In genomic region chr5:35248843-35249780, GRCh38 we compare ENCODE assay signal across 10 cellular contexts. TPM values are rescaled to one million over a fixed set of nuclear protein-coding genes. Genes with fewer than 3 reads are reported as not detected.
DNase-seq lines count a peak whose midpoint lies in the region; TF ChIP-seq lines count a peak whose summit lies in the region.
"Had no signal": no experiment of that assay in that cellular context is flagged by ENCODE, and none has a peak within 500 bp of the region (broad histone marks: within the 10 kb centered on the region; RNA-seq: fewer than 3 reads in every experiment).

No MANE protein-coding gene starts in this region.

- H3K4me3 ChIP-seq in subcutaneous abdominal adipose tissue (ENCODE audit: low read depth in 1 of 5, low read length in 5 of 5) (peak overlapping the region in 3 of 5 donors; percentile 2 to 26 (median 25)), transverse colon (no peak overlapping the region)
- H3K4me3 ChIP-seq: PC-9, skin epidermis had no signal

- H3K79me1 ChIP-seq in H9 (ENCODE audit: insufficient read depth, low read depth, low read length, poor library complexity, severe bottlenecking): no peaks in the 10 kb centered on the region

- H3K4me1 Mint-ChIP-seq in H9: peaks cover 24 to 30% of the 10 kb centered on the region in 2 experiments

- in situ Hi-C loops in SK-MEL-5 (cut with HindIII; ENCODE audit: low pct_unique_long_range_greater_than_20kb, low sequenced_read_pairs): no loop called here
- in situ Hi-C loops in transverse colon (cut with MboI; ENCODE audit: low pct_ligation_motif_present in 1 of 4, low pct_unique_long_range_greater_than_20kb in 1 of 4, low sequenced_read_pairs in 3 of 4): no loop called here

- no peak overlapping the region for H3T11ph ChIP-seq in H9 (ENCODE audit: low read length)

- H3K23me2 ChIP-seq in H9 (ENCODE audit: insufficient read length, low read depth, low read length, poor library complexity, severe bottlenecking): no peaks in the 10 kb centered on the region

- H4K8ac ChIP-seq in H9 (replicated peaks; ENCODE audit: insufficient read length, low read depth, low read length): no peak overlapping the region

- H3K4me3 Mint-ChIP-seq in H9: no peak overlapping the region

- no peak overlapping the region for H2BK120ac ChIP-seq in H9 (ENCODE audit: low read depth, low read length, poor library complexity, severe bottlenecking)

- H3K27ac Mint-ChIP-seq in H9: peak overlapping the region in 2 of 3 experiments; percentile 34 to 36; a peak in 1 of 7 replicates

- no peak overlapping the region for H2BK20ac ChIP-seq in H9 (ENCODE audit: low read depth, low read length, poor library complexity, severe bottlenecking)

- H4K20me1 ChIP-seq in H9 (ENCODE audit: control insufficient read depth, insufficient read depth, insufficient read length): no peaks in the 10 kb centered on the region

- H2BK12ac ChIP-seq in H9 (ENCODE audit: insufficient read length, low read depth, low read length): no peak overlapping the region

- no peak overlapping the region for H4K91ac ChIP-seq in H9 (ENCODE audit: insufficient read length, low read depth, low read length)

- H3K9ac ChIP-seq in H9 (ENCODE audit: extremely low read depth, insufficient read length, low read length): no peak overlapping the region
- H3K9ac ChIP-seq in subcutaneous abdominal adipose tissue (ENCODE audit: low read length in 5 of 5): no peak overlapping the region

- no peak overlapping the region for H2BK5ac ChIP-seq in H9 (ENCODE audit: insufficient read length, low read length)

- no peaks in the 10 kb centered on the region for H3K27me3 ChIP-seq in H9 (ENCODE audit: insufficient read depth, low read length)
- H3K27me3 ChIP-seq in subcutaneous abdominal adipose tissue (ENCODE audit: control insufficient read depth in 5 of 5, insufficient read depth in 4 of 5, low read length in 5 of 5): no peaks in the 10 kb centered on the region
- no peaks in the 10 kb centered on the region for H3K27me3 ChIP-seq in transverse colon

- peaks cover 28 to 30% of the 10 kb centered on the region in 2 experiments for H3K9me3 Mint-ChIP-seq in H9

- H3K27ac ChIP-seq in H9 (ENCODE audit: insufficient read length, low read depth, low read length) (no peak overlapping the region), subcutaneous abdominal adipose tissue (ENCODE audit: low read depth, low read length) (no peak overlapping the region), transverse colon (peak overlapping the region in 1 of 4 donors; percentile 15)
- H3K27ac ChIP-seq: PC-9 had no signal

- H3K14ac ChIP-seq in H9 (ENCODE audit: insufficient read depth, low read length): no peak overlapping the region

- TF ChIP-seq EP300 in transverse colon (IDR thresholded peaks at IDR 0.05; ENCODE audit: low read depth): no peak

- no CpG with 5 or more reads among the region's 5 CpGs for WGBS in H9 (ENCODE audit: extremely low coverage, insufficient read length, low lambda C conversion rate)
- 74 to 75% methylated on average over 5 of the region's 5 CpGs for WGBS in transverse colon (ENCODE audit: low coverage in 1 of 2), 2 donors

- intact Hi-C loops in transverse colon (cut with DNase I; ENCODE audit: low total_unique reads): no loop called here

- H3K27me3 Mint-ChIP-seq in H9 (ENCODE audit: low read depth): no peaks in the 10 kb centered on the region

- H3K36me3 ChIP-seq in subcutaneous abdominal adipose tissue (ENCODE audit: control insufficient read depth in 5 of 5, insufficient read depth in 5 of 5, low read length in 5 of 5) (no peaks in the 10 kb centered on the region), transverse colon (no peaks in the 10 kb centered on the region)

- peaks cover 13 to 38% (median 14%) of the 10 kb centered on the region in 3 experiments for H3K36me3 Mint-ChIP-seq in H9 (ENCODE audit: insufficient read depth in 1 of 3, low read depth in 3 of 3)

- no peak overlapping the region for H3K4me2 ChIP-seq in H9 (ENCODE audit: insufficient read depth, insufficient read length, low read length)
- H3K4me2 ChIP-seq: PC-9 had no signal

- H3K23ac ChIP-seq in H9 (ENCODE audit: insufficient read length, low read depth, low read length): no peak overlapping the region

- no peak overlapping the region for H3K4ac ChIP-seq in H9 (ENCODE audit: low read depth, low read length)

- no peak for DNase-seq in H9
- peak; percentile 58 for DNase-seq in SK-MEL-5 (ENCODE audit: low read depth, low spot score)
- peak; percentile 7 for DNase-seq in iris pigment epithelial cell (ENCODE audit: low read depth)
- no peak for DNase-seq in GM20000 (ENCODE audit: low spot score)
- DNase-seq in SKM-1 (lab: John Stamatoyannopoulos, UW; ENCODE audit: unreplicated experiment): no peak
- no peak for DNase-seq in transverse colon
- DNase-seq: midbrain, PC-9 had no signal

- no peak overlapping the region for H3K18ac ChIP-seq in H9 (ENCODE audit: insufficient read length, low read depth, low read length)

- H2BK15ac ChIP-seq in H9 (ENCODE audit: low read depth, low read length): no peak overlapping the region

- no peaks in the 10 kb centered on the region for H3K79me2 ChIP-seq in H9 (ENCODE audit: insufficient read depth, low read length)

- no peak overlapping the region for H2AFZ ChIP-seq in H9 (ENCODE audit: low read length)
- H2AFZ ChIP-seq: PC-9 had no signal

- no peak overlapping the region for H4K5ac ChIP-seq in H9 (ENCODE audit: insufficient read length, low read depth, low read length)

- H2AK5ac ChIP-seq in H9 (ENCODE audit: insufficient read length, low read length): no peak overlapping the region

- TF ChIP-seq CTCF in H9 (conservative IDR thresholded peaks at IDR 0.05) (no peak), GM20000 (IDR thresholded peaks at IDR 0.05; ENCODE audit: extremely low read depth, missing control alignments) (no peak), transverse colon (IDR thresholded peaks at IDR 0.05) (no peak)

- H3K56ac ChIP-seq in H9 (ENCODE audit: insufficient read length, low read depth, low read length): no peak overlapping the region

- H3K4me1 ChIP-seq in H9 (ENCODE audit: insufficient read depth, low read length) (0 out of 2 replicates have a peak, but pooled peaks cover 4% of the 10 kb centered on the region), subcutaneous abdominal adipose tissue (ENCODE audit: control insufficient read depth in 5 of 5, insufficient read depth in 5 of 5, low read length in 5 of 5) (peaks cover 0 to 2% (median 0%) of the 10 kb centered on the region in 5 donors), transverse colon (peaks cover 8 to 39% (median 16%) of the 10 kb centered on the region in 4 donors)

- peaks cover 9% of the 10 kb centered on the region for H3K9me3 ChIP-seq in H9 (ENCODE audit: control insufficient read depth, low read depth, low read length)
- peaks cover 0 to 12% (median 5%) of the 10 kb centered on the region in 5 donors for H3K9me3 ChIP-seq in subcutaneous abdominal adipose tissue (ENCODE audit: control insufficient read depth in 5 of 5, low read length in 5 of 5)
- peaks cover 12% of the 10 kb centered on the region in 2 donors for H3K9me3 ChIP-seq in transverse colon

- TF ChIP-seq POLR2A in transverse colon (IDR thresholded peaks at IDR 0.05): no peak

RNA-seq across cellular contexts. Expression of gene PRLR, which starts 18.8 kb away (rescaled TPM):
- total RNA-seq in H9 (2021) (2.5 TPM in 2 replicates), transverse colon (10 to 100 TPM in 3 of 4 donors, 1 to 10 TPM in 1; 4.9 to 19.8 (median 13.0) TPM)
- 21.4 and 22.2 TPM in 2 replicates for total RNA-seq in SK-MEL-5 (2014; rRNA removed; shearing (Covaris generic))
- polyA plus RNA-seq in SK-MEL-5 (2015; cell fraction: cytosol; rRNA removed): 4.4 and 8.8 TPM in 2 replicates
- polyA plus RNA-seq in SK-MEL-5 (2015; cell fraction: nucleus; rRNA removed): 7.2 and 13.2 TPM in 2 replicates
- total RNA-seq: PC-9 had no signal

Comparison
In these comparisons a context has a peak if more than half of its experiments do, and no peak if none do; other contexts are left out.
1. DNase-seq: peak in SK-MEL-5 (single experiment) and iris pigment epithelial cell (single experiment); none in H9 (single experiment), GM20000 (single experiment), SKM-1 (single experiment) and transverse colon (single experiment).
2. H3K4me3 ChIP-seq: peak in subcutaneous abdominal adipose tissue (3 of 5); none in transverse colon (0 of 4).